Comparison of ENCODE assay signal across 11 cellular contexts in genomic region chr18:62979172-62979571, GRCh38.
DNase-seq lines count a peak whose midpoint lies in the region; ATAC-seq and TF ChIP-seq lines count a peak whose summit lies in the region.
"Had no signal": no experiment of that assay in that cellular context is flagged by ENCODE, and none has a peak within 500 bp of the region (broad histone marks: within the 10 kb centered on the region; RNA-seq: fewer than 3 reads in every experiment).

No MANE protein-coding gene starts in this region.

- no peak overlapping the region for H3K27ac Mint-ChIP-seq in activated CD4-positive, alpha-beta T cell treated with anti-CD3 and anti-CD28 coated beads, Interleukin-2, amount 10 ng/mL, durations not matched to agents 7 days and 5 days

- H3K4me1 Mint-ChIP-seq in activated CD4-positive, alpha-beta T cell treated with anti-CD3 and anti-CD28 coated beads, Interleukin-2, amount 10 ng/mL, durations not matched to agents 7 days and 5 days, result peaks cover 5% of the 10 kb centered on the region

- no peaks in the 10 kb centered on the region for H3K27me3 ChIP-seq in foreskin keratinocyte

- no peak for ATAC-seq in foreskin keratinocyte
- ATAC-seq: K562 had no signal

- H3K9me3 Mint-ChIP-seq in activated CD4-positive, alpha-beta T cell treated with anti-CD3 and anti-CD28 coated beads, Interleukin-2, amount 10 ng/mL, durations not matched to agents 7 days and 5 days, result no peaks in the 10 kb centered on the region
- H3K9me3 Mint-ChIP-seq: naive B cell had no signal

- H3K4me3 Mint-ChIP-seq in activated CD4-positive, alpha-beta T cell treated with anti-CD3 and anti-CD28 coated beads, Interleukin-2, amount 10 ng/mL, durations not matched to agents 7 days and 5 days, result no peak overlapping the region
- H3K4me3 Mint-ChIP-seq: naive B cell had no signal

- TF ChIP-seq CTCF in astrocyte of the cerebellum (IDR thresholded peaks at IDR 0.05; ENCODE audit: low read depth, low read length, missing control alignments), result no peak
- no peak for TF ChIP-seq CTCF in foreskin keratinocyte (conservative IDR thresholded peaks at IDR 0.05)

- no peaks in the 10 kb centered on the region for H3K27me3 Mint-ChIP-seq in activated CD4-positive, alpha-beta T cell treated with anti-CD3 and anti-CD28 coated beads, Interleukin-2, amount 10 ng/mL, durations not matched to agents 7 days and 5 days
- H3K27me3 Mint-ChIP-seq: naive B cell had no signal

- DNase-seq in COR-L47 (lab: John Stamatoyannopoulos, UW) (peak; percentile 92), NCI-H1694 treated with DMSO at 0.1 percent for 48 hours (lab: John Stamatoyannopoulos, UW) (peak; percentile 37), astrocyte of the cerebellum (ENCODE audit: low read depth) (peak; percentile 35), myocyte (ENCODE audit: low read depth) (peak; percentile 93), foreskin keratinocyte (no peak), dedifferentiated amniotic fluid mesenchymal stem cell (ENCODE audit: extremely low spot score) (no peak)
- DNase-seq in activated CD4-positive, alpha-beta T cell treated with anti-CD3 and anti-CD28 coated beads for 48 hours, result no peak
- no peak for DNase-seq in activated CD4-positive, alpha-beta T cell treated with anti-CD3 and anti-CD28 coated beads, Interleukin-2, amount 10 ng/mL, durations not matched to agents 7 days and 5 days
- DNase-seq: activated effector memory CD4-positive, alpha-beta T cell treated with Interleukin-2 at 50 U/mL for 16 hours; naive B cell had no signal

- H3K36me3 Mint-ChIP-seq in activated CD4-positive, alpha-beta T cell treated with anti-CD3 and anti-CD28 coated beads, Interleukin-2, amount 10 ng/mL, durations not matched to agents 7 days and 5 days (ENCODE audit: low read depth), result no peaks in the 10 kb centered on the region

- H3K27ac ChIP-seq in foreskin keratinocyte, result no peak overlapping the region

- POLR2A ChIA-PET in activated CD4-positive, alpha-beta T cell treated with anti-CD3 and anti-CD28 coated beads, Interleukin-2, amount 10 ng/mL, durations not matched to agents 7 days and 5 days (lab: Charles Lee), result no interaction called here

- peaks cover 3% of the 10 kb centered on the region for H3K4me1 ChIP-seq in foreskin keratinocyte

- H3K4me3 ChIP-seq in astrocyte of the cerebellum (ENCODE audit: low read depth, low read length), result no peak overlapping the region
- H3K4me3 ChIP-seq: K562 had no signal

- CTCF ChIA-PET in activated CD4-positive, alpha-beta T cell treated with anti-CD3 and anti-CD28 coated beads, Interleukin-2, amount 10 ng/mL, durations not matched to agents 7 days and 5 days (lab: Charles Lee), result interaction anchor here (0.6 kb wide), 1 partner anchor 384 kb away, joined by 3 read pairs; no protein-coding TSS in a partner anchor

- in situ Hi-C loops in astrocyte of the cerebellum (cut with HindIII; ENCODE audit: low sequenced_read_pairs), result loop anchor here (25.0 kb wide), 2 partner anchors 392 to 792 kb away; partner anchors contain the start of genes PIGN and RELCH

Comparison
In these comparisons a context has a peak if more than half of its experiments do, and no peak if none do; other contexts are left out.
1. DNase-seq: peak in COR-L47 (single experiment), NCI-H1694 treated with DMSO at 0.1 percent for 48 hours (single experiment), astrocyte of the cerebellum (single experiment) and myocyte (single experiment); none in activated CD4-positive, alpha-beta T cell treated with anti-CD3 and anti-CD28 coated beads for 48 hours (single experiment), foreskin keratinocyte (0 of 2), activated CD4-positive, alpha-beta T cell treated with anti-CD3 and anti-CD28 coated beads, Interleukin-2, amount 10 ng/mL, durations not matched to agents 7 days and 5 days (single experiment) and dedifferentiated amniotic fluid mesenchymal stem cell (single experiment).